ENCODE assay signal across 15 cellular contexts in genomic region chr1:8856689-8857412, GRCh38. TPM values are rescaled to one million over a fixed set of nuclear protein-coding genes. Genes with fewer than 3 reads are reported as not detected.
DNase-seq lines count a peak whose midpoint lies in the region; ATAC-seq and TF ChIP-seq lines count a peak whose summit lies in the region.
"Had no signal": no experiment of that assay in that cellular context is flagged by ENCODE, and none has a peak within 500 bp of the region (broad histone marks: within the 10 kb centered on the region; RNA-seq: fewer than 3 reads in every experiment).

No MANE protein-coding gene starts in this region.

- H3K9me3 ChIP-seq in cardiac muscle cell (ENCODE audit: low read depth) (no peaks in the 10 kb centered on the region), RWPE2 (ENCODE audit: severe bottlenecking) (no peaks in the 10 kb centered on the region), hepatocyte (ENCODE audit: low read depth) (no peaks in the 10 kb centered on the region), testis (no peaks in the 10 kb centered on the region)
- H3K9me3 ChIP-seq: prostate gland had no signal

- H3K4me1 ChIP-seq in cardiac muscle cell (ENCODE audit: low read depth), result peaks cover 19% of the 10 kb centered on the region
- peaks cover 8% of the 10 kb centered on the region for H3K4me1 ChIP-seq in RWPE2 (ENCODE audit: insufficient read depth, poor library complexity, severe bottlenecking)
- peaks cover 20% of the 10 kb centered on the region for H3K4me1 ChIP-seq in hepatocyte (ENCODE audit: insufficient read depth)
- peaks cover 9% of the 10 kb centered on the region for H3K4me1 ChIP-seq in testis
- H3K4me1 ChIP-seq: prostate gland had no signal

- no peak overlapping the region for H2AFZ ChIP-seq in hepatocyte

- H3K36me3 ChIP-seq in cardiac muscle cell (peaks cover 41% of the 10 kb centered on the region), RWPE2 (ENCODE audit: low read depth) (peaks cover 39% of the 10 kb centered on the region), hepatocyte (replicated peaks; ENCODE audit: insufficient read depth, low read depth) (no peaks in the 10 kb centered on the region), testis (ENCODE audit: low read depth, missing control alignments) (no peaks in the 10 kb centered on the region)

- no peaks in the 10 kb centered on the region for H3K79me2 ChIP-seq in hepatocyte

- 89% methylated on average over 14 of the region's 14 CpGs for WGBS in hepatocyte (ENCODE audit: low lambda C conversion rate, missing lambda C conversion rate)
- 63 to 72% methylated on average over 10 to 14 of the region's 14 CpGs for WGBS in testis, 2 donors

- peak overlapping the region; percentile 91 for H3K27ac ChIP-seq in cardiac muscle cell
- peak overlapping the region; percentile 56 for H3K27ac ChIP-seq in RWPE2 (ENCODE audit: poor library complexity, severe bottlenecking)
- H3K27ac ChIP-seq in hepatocyte, result peak overlapping the region; percentile 56
- H3K27ac ChIP-seq in testis, result no peak overlapping the region
- H3K27ac ChIP-seq: prostate gland had no signal

- no peak for DNase-seq in cardiac muscle cell (ENCODE audit: low read depth in 1 of 2, low spot score in 1 of 2)
- no peak for DNase-seq in left ventricle myocardium superior
- DNase-seq in RWPE2 (ENCODE audit: low spot score), result no peak
- no peak for DNase-seq in hepatocyte (ENCODE audit: low spot score)
- peak; percentile 65 for DNase-seq in testis
- DNase-seq in kidney tubule cell (ENCODE audit: low spot score), result no peak
- DNase-seq in NOMO-1 treated with dmso at 0.1 percent for 144 hours (lab: John Stamatoyannopoulos, UW; ENCODE audit: unreplicated experiment), result no peak
- DNase-seq: AML-193; effector CD8-positive, alpha-beta T cell; NCI-H1417; NCI-H446; OCI-M1 had no signal

- no peaks in the 10 kb centered on the region for H3K9me2 ChIP-seq in hepatocyte (replicated peaks; ENCODE audit: insufficient read depth)

- H3K4me2 ChIP-seq in hepatocyte, result no peak overlapping the region

- no peak for TF ChIP-seq POLR2A in testis (IDR thresholded peaks at IDR 0.05)

- no peaks in the 10 kb centered on the region for H3K27me3 ChIP-seq in cardiac muscle cell
- H3K27me3 ChIP-seq in RWPE2 (ENCODE audit: insufficient read depth, poor library complexity, severe bottlenecking), result no peaks in the 10 kb centered on the region
- H3K27me3 ChIP-seq in hepatocyte, result no peaks in the 10 kb centered on the region
- no peaks in the 10 kb centered on the region for H3K27me3 ChIP-seq in testis

- no peak for ATAC-seq in left ventricle myocardium superior
- ATAC-seq in RWPE2 (ENCODE audit: low read depth), result peak; percentile 3; the same call in 2 of the 3 replicates
- no peak for ATAC-seq in GM18861 (IDR thresholded peaks at IDR 0.05; ENCODE audit: unreplicated experiment)
- ATAC-seq: activated CD4-positive, CD25-positive, alpha-beta regulatory T cell treated with anti-CD3 and anti-CD28 coated beads, Interleukin-2, amount 50 U/mL, for 24 hours had no signal

- no peak for TF ChIP-seq CTCF in cardiac muscle cell (IDR thresholded peaks at IDR 0.05; ENCODE audit: low read depth, low read length)
- no peak for TF ChIP-seq CTCF in RWPE2 (IDR thresholded peaks at IDR 0.05; ENCODE audit: poor library complexity, severe bottlenecking)
- no peak for TF ChIP-seq CTCF in hepatocyte (IDR thresholded peaks at IDR 0.05; ENCODE audit: poor library complexity)
- no peak for TF ChIP-seq CTCF in testis (IDR thresholded peaks at IDR 0.05)

- no peak overlapping the region for H3K4me3 ChIP-seq in cardiac muscle cell
- H3K4me3 ChIP-seq in RWPE2 (ENCODE audit: severe bottlenecking), result no peak overlapping the region
- H3K4me3 ChIP-seq in hepatocyte, result no peak overlapping the region
- no peak overlapping the region for H3K4me3 ChIP-seq in testis
- H3K4me3 ChIP-seq: prostate gland had no signal

- intact Hi-C loops in left ventricle myocardium superior (cut with micrococcal nuclease), result no loop called here
- intact Hi-C loops in testis (cut with DNase I; ENCODE audit: low total_unique reads), result no loop called here

- no peaks in the 10 kb centered on the region for H4K20me1 ChIP-seq in hepatocyte (ENCODE audit: insufficient read depth, poor library complexity, severe bottlenecking)

RNA-seq across cellular contexts. Expression of gene ENO1, which starts 21.6 kb away (rescaled TPM):
- total RNA-seq in cardiac muscle cell (3,076 and 4,542 TPM in 2 replicates), left ventricle myocardium superior (126 TPM), hepatocyte (580 and 659 TPM in 2 replicates), testis (100 to 1,000 TPM; 310 to 380 TPM)
- polyA plus RNA-seq in cardiac muscle cell (4,459 and 4,945 TPM in 2 replicates), hepatocyte (868 and 876 TPM in 2 replicates), testis (ENCODE audit: insufficient read depth, low read depth, low replicate concordance) (589 TPM)

RNA-seq across cellular contexts. Expression of gene RERE, which starts 39.4 kb away (rescaled TPM):
- total RNA-seq in cardiac muscle cell (59.5 and 81.0 TPM in 2 replicates), left ventricle myocardium superior (115 TPM), hepatocyte (39.8 and 46.0 TPM in 2 replicates), testis (100 to 1,000 TPM; 203 to 229 TPM)
- polyA plus RNA-seq in cardiac muscle cell (70.3 and 72.5 TPM in 2 replicates), hepatocyte (62.8 and 74.3 TPM in 2 replicates), testis (ENCODE audit: insufficient read depth, low read depth, low replicate concordance) (90.8 TPM)

Comparison
In these comparisons a context has a peak if more than half of its experiments do, and no peak if none do; other contexts are left out.
1. H3K27ac ChIP-seq: peak in cardiac muscle cell (single experiment), RWPE2 (single experiment) and hepatocyte (single experiment); none in testis (0 of 2).